10 cellular contexts compared by ENCODE assay signal in the genomic region with DNA sequence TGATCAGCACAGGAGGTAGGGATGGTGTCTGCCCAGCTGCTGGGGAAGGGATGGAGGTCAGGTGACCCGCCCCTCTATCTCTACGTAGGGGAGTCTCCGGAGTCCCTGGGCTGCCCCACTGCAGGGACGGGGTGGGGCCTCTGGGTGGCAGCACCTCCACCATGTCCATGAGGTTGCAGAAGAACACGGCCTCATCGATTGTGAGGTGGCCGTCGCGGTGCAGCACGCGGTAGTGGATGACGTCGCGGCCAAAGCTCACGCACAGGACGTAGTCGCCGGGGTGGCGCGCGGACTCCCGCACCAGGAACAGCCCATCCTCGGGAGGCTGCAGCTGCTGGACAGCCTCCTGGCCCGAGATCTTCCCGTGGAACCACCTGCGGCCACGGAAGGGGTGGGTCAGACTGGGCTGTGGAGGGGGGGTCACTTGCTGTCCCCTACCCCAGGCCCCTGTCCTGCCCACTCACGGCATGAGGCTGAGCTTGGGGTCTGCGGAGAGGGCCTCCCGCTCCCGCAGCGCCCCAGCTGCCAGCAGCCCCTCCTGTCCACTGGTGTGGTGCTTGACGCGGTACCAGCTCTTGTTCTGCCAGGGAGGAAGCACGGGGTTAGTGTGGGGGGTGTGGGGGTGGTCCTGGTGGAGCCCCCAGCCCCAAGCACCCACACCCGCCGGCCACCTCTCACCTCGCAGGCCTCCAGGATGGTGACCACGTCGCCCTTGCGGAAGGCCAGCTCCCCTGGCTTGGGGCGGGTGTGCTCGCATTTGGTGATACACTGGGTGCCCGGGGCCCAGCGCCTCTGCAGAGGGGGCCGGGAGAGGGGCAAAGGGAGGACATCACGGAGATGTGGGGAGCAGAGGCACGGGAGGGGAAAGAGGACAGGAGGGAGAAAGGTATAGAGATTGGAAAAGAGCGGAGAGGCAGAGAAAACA. TPM values are rescaled to one million over a fixed set of nuclear protein-coding genes. Genes with fewer than 3 reads are reported as not detected.
DNase-seq lines count a peak whose midpoint lies in the region; ATAC-seq and TF ChIP-seq lines count a peak whose summit lies in the region.
"Had no signal": no experiment of that assay in that cellular context is flagged by ENCODE, and none has a peak within 500 bp of the region (broad histone marks: within the 10 kb centered on the region; RNA-seq: fewer than 3 reads in every experiment).

No MANE protein-coding gene starts in this region.

- CTCF ChIA-PET in CD4-positive, alpha-beta T cell (lab: Charles Lee) = interaction anchor here (1.0 kb wide), 1 partner anchor 38 kb away, joined by 5 read pairs; no protein-coding TSS in a partner anchor

- H2AFZ ChIP-seq in OCI-LY1 (ENCODE audit: low read length) = no peak overlapping the region

- peak; percentile 68 for ATAC-seq in CD4-positive, alpha-beta T cell (ENCODE audit: poor library complexity)
- peak; percentile 33 to 55 for ATAC-seq in naive thymus-derived CD8-positive, alpha-beta T cell
- ATAC-seq in HG02852 (IDR thresholded peaks at IDR 0.05; ENCODE audit: unreplicated experiment) = no peak
- ATAC-seq in GM18519 (IDR thresholded peaks at IDR 0.05; ENCODE audit: low FRiP score, unreplicated experiment) = no peak
- no peak for ATAC-seq in GM19023 (IDR thresholded peaks at IDR 0.05; ENCODE audit: unreplicated experiment)

- peaks cover 8% of the 10 kb centered on the region for H3K4me1 Mint-ChIP-seq in CD4-positive, alpha-beta T cell (ENCODE audit: low read depth)
- H3K4me1 Mint-ChIP-seq in naive thymus-derived CD8-positive, alpha-beta T cell = peaks cover 6 to 30% (median 18%) of the 10 kb centered on the region in 4 donors

- POLR2A ChIA-PET in CD4-positive, alpha-beta T cell (lab: Charles Lee) = interaction anchor here (1.6 kb wide), 1 partner anchor 21 kb away, joined by 4 read pairs; a partner anchor contains a TSS
- POLR2A ChIA-PET in naive thymus-derived CD8-positive, alpha-beta T cell (lab: Charles Lee) = interaction anchor here (1.5 kb wide), 1 partner anchor 28 kb away, joined by 7 read pairs; no protein-coding TSS in a partner anchor

- no peak overlapping the region for H3K27ac ChIP-seq in CD4-positive, alpha-beta T cell (ENCODE audit: low read depth, low read length)
- no peak overlapping the region for H3K27ac ChIP-seq in OCI-LY1 (ENCODE audit: low read depth, low read length, poor library complexity, severe bottlenecking)

- H3K36me3 Mint-ChIP-seq in CD4-positive, alpha-beta T cell (ENCODE audit: low read depth) = peaks cover 19% of the 10 kb centered on the region
- H3K36me3 Mint-ChIP-seq in naive thymus-derived CD8-positive, alpha-beta T cell = peaks cover 10 to 20% (median 12%) of the 10 kb centered on the region in 3 donors

- H3K27me3 ChIP-seq in CD4-positive, alpha-beta T cell (ENCODE audit: control insufficient read depth, insufficient read depth, low read length) = no peaks in the 10 kb centered on the region
- peaks cover 8% of the 10 kb centered on the region; the same call in 1 of the 2 replicates for H3K27me3 ChIP-seq in OCI-LY1 (ENCODE audit: insufficient read depth, low read length)

- no peak overlapping the region for H3K4me3 ChIP-seq in OCI-LY1 (ENCODE audit: low read depth, low read length, poor library complexity, severe bottlenecking)

- H3K27ac Mint-ChIP-seq in CD4-positive, alpha-beta T cell = no peak overlapping the region
- peak overlapping the region in 3 of 10 donors; percentile 56 to 93 (median 83) for H3K27ac Mint-ChIP-seq in naive thymus-derived CD8-positive, alpha-beta T cell

- H3F3A ChIP-seq in OCI-LY1 (ENCODE audit: insufficient read depth, low read length) = no peaks in the 10 kb centered on the region

- no peak overlapping the region for H3K4me2 ChIP-seq in OCI-LY1 (ENCODE audit: low read length)

- H3K9me3 Mint-ChIP-seq in CD4-positive, alpha-beta T cell = peaks cover 4% of the 10 kb centered on the region
- H3K9me3 Mint-ChIP-seq in naive thymus-derived CD8-positive, alpha-beta T cell = peaks cover 0 to 26% (median 16%) of the 10 kb centered on the region in 9 donors

- peak overlapping the region; percentile 86 for H3K4me3 Mint-ChIP-seq in CD4-positive, alpha-beta T cell
- H3K4me3 Mint-ChIP-seq in naive thymus-derived CD8-positive, alpha-beta T cell = peak overlapping the region; percentile 65 to 89 (median 82)

- no peaks in the 10 kb centered on the region for H3K9me2 ChIP-seq in OCI-LY1 (ENCODE audit: low read depth, low read length)

- H4K20me1 ChIP-seq in OCI-LY1 (ENCODE audit: insufficient read depth, low read length) = no peaks in the 10 kb centered on the region

- peak in 3 of 10 experiments; percentile 18 to 29 (median 19) for DNase-seq in CD4-positive, alpha-beta T cell
- peak; percentile 29 for DNase-seq in activated gamma-delta T cell treated with anti-CD3 and anti-CD28 coated beads, Interleukin-2, amount 50 U/mL, for 16 hours (ENCODE audit: low read depth)
- DNase-seq in naive thymus-derived CD8-positive, alpha-beta T cell = peak in 8 of 10 donors; percentile 35 to 73 (median 48)
- DNase-seq in NCI-H2107 (lab: John Stamatoyannopoulos, UW) = no peak

- intact Hi-C loops in CD4-positive, alpha-beta T cell (cut with DNase I, micrococcal nuclease) = loop anchor here (1.0 to 5.0 kb wide), 2 partner anchors 38 kb away; no protein-coding TSS in a partner anchor

- H3K79me2 ChIP-seq in OCI-LY1 (ENCODE audit: insufficient read depth, low read length) = no peaks in the 10 kb centered on the region

- H3K4me1 ChIP-seq in OCI-LY1 (ENCODE audit: insufficient read depth, low read length, severe bottlenecking) = no peaks in the 10 kb centered on the region

- no peaks in the 10 kb centered on the region; the same call in 1 of the 2 replicates for H3K36me3 ChIP-seq in OCI-LY1 (ENCODE audit: insufficient read depth, low read length)

- peaks cover 17% of the 10 kb centered on the region for H3K9me3 ChIP-seq in CD4-positive, alpha-beta T cell (ENCODE audit: control insufficient read depth, low read length)
- H3K9me3 ChIP-seq in OCI-LY1 (ENCODE audit: low read length) = peaks cover 13% of the 10 kb centered on the region

- peak; percentile 12 for TF ChIP-seq CTCF in CD4-positive, alpha-beta T cell (IDR thresholded peaks at IDR 0.05)
- peak; percentile 28; the same call in 1 of the 2 replicates for TF ChIP-seq CTCF in OCI-LY1 (IDR thresholded peaks at IDR 0.05; ENCODE audit: low read length)

- no peak overlapping the region for H3K9ac ChIP-seq in OCI-LY1 (ENCODE audit: low read length)

- H3K27me3 Mint-ChIP-seq in CD4-positive, alpha-beta T cell = no peaks in the 10 kb centered on the region
- no peaks in the 10 kb centered on the region for H3K27me3 Mint-ChIP-seq in naive thymus-derived CD8-positive, alpha-beta T cell

RNA-seq across cellular contexts. Expression of a gene that starts 2.3 kb away (rescaled TPM):
- 1 to 10 TPM; 9.1 to 9.4 TPM for total RNA-seq in CD4-positive, alpha-beta T cell
- total RNA-seq in naive thymus-derived CD8-positive, alpha-beta T cell = 1 to 10 TPM; 1.7 to 2.9 TPM
- 10 to 100 TPM; 25.2 to 69.6 (median 25.9) TPM for polyA plus RNA-seq in naive thymus-derived CD8-positive, alpha-beta T cell

RNA-seq across cellular contexts. Expression of a gene that starts 11.9 kb away (rescaled TPM):
- not detected for total RNA-seq in CD4-positive, alpha-beta T cell
- not detected for total RNA-seq in naive thymus-derived CD8-positive, alpha-beta T cell
- polyA plus RNA-seq in naive thymus-derived CD8-positive, alpha-beta T cell = not detected
- total RNA-seq: lung, urinary bladder had no signal
- polyA plus RNA-seq: urinary bladder had no signal

RNA-seq across cellular contexts. Expression of a gene that starts 21.4 kb away (rescaled TPM):
- 10 to 100 TPM; 68.9 to 71.1 TPM for total RNA-seq in CD4-positive, alpha-beta T cell
- 10 to 100 TPM; 51.6 to 51.9 TPM for total RNA-seq in naive thymus-derived CD8-positive, alpha-beta T cell
- polyA plus RNA-seq in naive thymus-derived CD8-positive, alpha-beta T cell = 100 to 1,000 TPM in 2 of 3 donors, 10 to 100 TPM in 1; 92.5 to 168 (median 120) TPM

RNA-seq across cellular contexts. Expression of a gene that starts 22.4 kb away (rescaled TPM):
- 10 to 100 TPM; 45.8 to 50.0 TPM for total RNA-seq in CD4-positive, alpha-beta T cell
- 10 to 100 TPM; 72.8 to 80.4 TPM for total RNA-seq in naive thymus-derived CD8-positive, alpha-beta T cell
- polyA plus RNA-seq in naive thymus-derived CD8-positive, alpha-beta T cell = 10 to 100 TPM; 25.0 to 33.0 (median 27.1) TPM

Comparison
In these comparisons a context has a peak if more than half of its experiments do, and no peak if none do; other contexts are left out.
1. ATAC-seq: peak in CD4-positive, alpha-beta T cell (single experiment) and naive thymus-derived CD8-positive, alpha-beta T cell (2 of 2); none in HG02852 (single experiment), GM18519 (single experiment) and GM19023 (single experiment).